1 cellular context compared by ENCODE assay signal in the genomic region with DNA sequence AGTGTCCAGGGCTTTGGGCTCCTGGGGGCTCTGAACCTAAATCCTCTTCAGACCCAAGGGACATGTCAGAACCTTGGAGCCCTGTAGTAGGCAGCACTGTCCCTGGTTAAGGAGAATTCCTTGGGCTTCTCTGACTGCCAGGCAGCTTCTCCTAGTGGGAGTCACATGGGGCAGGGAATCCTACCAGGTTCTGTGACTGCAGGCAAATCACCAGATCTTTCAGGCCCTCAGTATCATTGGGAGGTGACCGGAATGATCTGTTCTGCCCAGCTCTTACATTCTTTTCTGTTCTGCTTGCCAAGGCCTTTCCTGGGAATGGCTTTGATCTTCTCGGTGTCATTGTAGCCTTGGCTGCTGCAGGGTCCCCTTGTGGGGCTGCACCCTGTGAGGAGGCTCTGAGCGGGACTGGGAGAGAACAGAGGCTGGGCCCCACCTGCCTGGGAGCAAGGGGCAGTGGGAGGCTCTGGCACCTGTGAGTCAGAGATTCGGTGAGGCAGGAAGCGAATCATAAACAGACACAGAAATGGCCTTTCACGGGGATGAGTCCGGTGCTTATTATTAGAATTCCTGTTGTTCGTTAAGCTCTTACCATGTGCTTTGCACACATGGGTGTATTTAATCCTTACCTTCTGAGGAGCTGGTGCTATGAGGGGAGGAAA.
TF ChIP-seq lines count a peak whose summit lies in the region.

No MANE protein-coding gene starts in this region.

TF ChIP-seq in GM23338, 12 proteins besides CTCF, POLR2A, EP300 and RAD21 (continued from another document):
- TF ChIP-seq POLR2AphosphoS5 (IDR thresholded peaks at IDR 0.05; ENCODE audit: low read depth) (no peak), EZH2phosphoT487 (IDR thresholded peaks at IDR 0.05; ENCODE audit: unreplicated experiment) (no peak), REST (IDR thresholded peaks at IDR 0.05; ENCODE audit: unreplicated experiment) (no peak)
- TF ChIP-seq, protein P1, sequence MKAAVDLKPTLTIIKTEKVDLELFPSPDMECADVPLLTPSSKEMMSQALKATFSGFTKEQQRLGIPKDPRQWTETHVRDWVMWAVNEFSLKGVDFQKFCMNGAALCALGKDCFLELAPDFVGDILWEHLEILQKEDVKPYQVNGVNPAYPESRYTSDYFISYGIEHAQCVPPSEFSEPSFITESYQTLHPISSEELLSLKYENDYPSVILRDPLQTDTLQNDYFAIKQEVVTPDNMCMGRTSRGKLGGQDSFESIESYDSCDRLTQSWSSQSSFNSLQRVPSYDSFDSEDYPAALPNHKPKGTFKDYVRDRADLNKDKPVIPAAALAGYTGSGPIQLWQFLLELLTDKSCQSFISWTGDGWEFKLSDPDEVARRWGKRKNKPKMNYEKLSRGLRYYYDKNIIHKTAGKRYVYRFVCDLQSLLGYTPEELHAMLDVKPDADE (IDR thresholded peaks at IDR 0.05): no peak
